16 cellular contexts compared by ENCODE assay signal in the genomic region with DNA sequence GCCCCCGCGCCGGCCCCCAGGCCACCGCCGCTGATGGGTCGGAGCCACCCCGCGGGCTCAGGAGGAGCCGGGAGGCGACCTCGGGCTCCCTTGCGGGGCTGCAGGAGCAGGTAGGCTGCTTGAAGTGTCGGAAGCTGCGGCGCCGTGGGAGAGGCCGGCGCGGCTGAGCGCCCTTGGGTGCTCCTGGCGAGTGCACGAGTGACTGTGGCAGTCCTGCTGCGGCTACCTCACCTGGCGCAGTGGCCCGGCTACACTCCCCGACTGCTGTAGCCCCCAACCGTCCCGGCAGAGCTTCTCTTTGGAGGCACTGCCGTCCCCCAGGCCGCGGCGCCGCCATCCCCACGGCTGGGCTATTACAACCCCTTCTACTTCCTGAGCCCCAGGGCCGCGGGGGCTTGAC. TPM values are rescaled to one million over a fixed set of nuclear protein-coding genes. Genes with fewer than 3 reads are reported as not detected.
DNase-seq lines count a peak whose midpoint lies in the region; ATAC-seq and TF ChIP-seq lines count a peak whose summit lies in the region.
"Had no signal": no experiment of that assay in that cellular context is flagged by ENCODE, and none has a peak within 500 bp of the region (broad histone marks: within the 10 kb centered on the region; RNA-seq: fewer than 3 reads in every experiment).

No MANE protein-coding gene starts in this region.

- peak; percentile 39 for ATAC-seq in stimulated activated naive CD8-positive, alpha-beta T cell treated with anti-CD3 and anti-CD28 coated beads, Interleukin-15, amount 100 ng/mL, for 72 hours
- no peak for ATAC-seq in stimulated activated naive CD8-positive, alpha-beta T cell treated with anti-CD3 and anti-CD28 coated beads, Interleukin-15, Interleukin-2, amounts not matched to agents 100 U/mL and 50 U/mL, for 24 hours
- ATAC-seq in lower lobe of right lung (no peak), HG03521 (IDR thresholded peaks at IDR 0.05; ENCODE audit: unreplicated experiment) (no peak), HG03442 (IDR thresholded peaks at IDR 0.05; ENCODE audit: unreplicated experiment) (no peak)
- peak; percentile 8 for ATAC-seq in stimulated activated memory B cell treated with anti-CD40 and anti-IgM and Interleukin-4, amounts not matched to agents 10 μg/mL and 1 μg/mL and 100 μg/mL, for 72 hours

- H3K4me1 ChIP-seq in lower lobe of right lung = no peaks in the 10 kb centered on the region
- H3K4me1 ChIP-seq: BLaER1 had no signal

- H3K36me3 Mint-ChIP-seq in stimulated activated memory B cell treated with anti-CD40 and anti-IgM and Interleukin-4, amounts not matched to agents 10 μg/mL and 1 μg/mL and 100 μg/mL, for 72 hours = no peaks in the 10 kb centered on the region
- H3K36me3 Mint-ChIP-seq: CD8-positive, alpha-beta memory T cell had no signal

- H3K27ac ChIP-seq in lower lobe of right lung = no peak overlapping the region
- H3K27ac ChIP-seq: BLaER1 had no signal

- no peak overlapping the region for H3K27ac Mint-ChIP-seq in stimulated activated naive CD8-positive, alpha-beta T cell treated with anti-CD3 and anti-CD28 coated beads, Interleukin-15, amount 100 ng/mL, for 72 hours
- no peak overlapping the region for H3K27ac Mint-ChIP-seq in stimulated activated memory B cell treated with anti-CD40 and anti-IgM and Interleukin-4, amounts not matched to agents 10 μg/mL and 1 μg/mL and 100 μg/mL, for 72 hours
- H3K27ac Mint-ChIP-seq: CD8-positive, alpha-beta memory T cell had no signal

- no peak overlapping the region for H3K4me3 ChIP-seq in lower lobe of right lung
- H3K4me3 ChIP-seq: BLaER1 had no signal

- peaks cover 0 to 5% of the 10 kb centered on the region in 2 donors for H3K9me3 Mint-ChIP-seq in stimulated activated naive CD8-positive, alpha-beta T cell treated with anti-CD3 and anti-CD28 coated beads, Interleukin-15, amount 100 ng/mL, for 72 hours
- H3K9me3 Mint-ChIP-seq in stimulated activated memory B cell treated with anti-CD40 and anti-IgM and Interleukin-4, amounts not matched to agents 10 μg/mL and 1 μg/mL and 100 μg/mL, for 72 hours = no peaks in the 10 kb centered on the region

- peaks cover 26% of the 10 kb centered on the region for H3K27me3 Mint-ChIP-seq in stimulated activated naive CD8-positive, alpha-beta T cell treated with anti-CD3 and anti-CD28 coated beads, Interleukin-15, amount 100 ng/mL, for 72 hours
- peaks cover 21% of the 10 kb centered on the region for H3K27me3 Mint-ChIP-seq in stimulated activated memory B cell treated with anti-CD40 and anti-IgM and Interleukin-4, amounts not matched to agents 10 μg/mL and 1 μg/mL and 100 μg/mL, for 72 hours

- no peak for DNase-seq in stimulated activated naive CD8-positive, alpha-beta T cell treated with anti-CD3 and anti-CD28 coated beads, Interleukin-15, amount 100 ng/mL, for 72 hours
- no peak for DNase-seq in stimulated activated naive CD8-positive, alpha-beta T cell treated with anti-CD3 and anti-CD28 coated beads, Interleukin-15, Interleukin-2, amounts not matched to agents 100 U/mL and 50 U/mL, for 24 hours
- DNase-seq in lower lobe of right lung (peak; percentile 39), SKM-1 (lab: John Stamatoyannopoulos, UW; ENCODE audit: unreplicated experiment) (no peak)
- DNase-seq: 8988T; AML-193; Caco-2; CD8-positive, alpha-beta memory T cell; DND-41; GDM1; GOT3; HCEC 1CT had no signal

- H3K36me3 ChIP-seq in lower lobe of right lung = no peaks in the 10 kb centered on the region
- H3K36me3 ChIP-seq: BLaER1 had no signal

- no peaks in the 10 kb centered on the region for H3K4me1 Mint-ChIP-seq in stimulated activated naive CD8-positive, alpha-beta T cell treated with anti-CD3 and anti-CD28 coated beads, Interleukin-15, amount 100 ng/mL, for 72 hours
- no peaks in the 10 kb centered on the region for H3K4me1 Mint-ChIP-seq in stimulated activated memory B cell treated with anti-CD40 and anti-IgM and Interleukin-4, amounts not matched to agents 10 μg/mL and 1 μg/mL and 100 μg/mL, for 72 hours
- H3K4me1 Mint-ChIP-seq: CD8-positive, alpha-beta memory T cell had no signal

- H3K27me3 ChIP-seq in lower lobe of right lung (ENCODE audit: low read depth) = peaks cover 8% of the 10 kb centered on the region
- H3K27me3 ChIP-seq: BLaER1 had no signal

- no peaks in the 10 kb centered on the region for H3K9me3 ChIP-seq in lower lobe of right lung
- H3K9me3 ChIP-seq: Caco-2 had no signal

- H3K4me3 Mint-ChIP-seq in stimulated activated naive CD8-positive, alpha-beta T cell treated with anti-CD3 and anti-CD28 coated beads, Interleukin-15, amount 100 ng/mL, for 72 hours = no peak overlapping the region
- no peak overlapping the region for H3K4me3 Mint-ChIP-seq in stimulated activated memory B cell treated with anti-CD40 and anti-IgM and Interleukin-4, amounts not matched to agents 10 μg/mL and 1 μg/mL and 100 μg/mL, for 72 hours
- H3K4me3 Mint-ChIP-seq: CD8-positive, alpha-beta memory T cell had no signal

- intact Hi-C loops in lower lobe of right lung (cut with DNase I) = no loop called here

- no peak for TF ChIP-seq CTCF in lower lobe of right lung (IDR thresholded peaks at IDR 0.05)

RNA-seq across cellular contexts. Expression of gene LYPD6, which starts 10.0 kb away (rescaled TPM):
- 0.47 TPM for total RNA-seq in lower lobe of right lung
- total RNA-seq: CD8-positive, alpha-beta memory T cell had no signal

Comparison
In these comparisons a context has a peak if more than half of its experiments do, and no peak if none do; other contexts are left out.
1. ATAC-seq: peak in stimulated activated naive CD8-positive, alpha-beta T cell treated with anti-CD3 and anti-CD28 coated beads, Interleukin-15, amount 100 ng/mL, for 72 hours (single experiment) and stimulated activated memory B cell treated with anti-CD40 and anti-IgM and Interleukin-4, amounts not matched to agents 10 μg/mL and 1 μg/mL and 100 μg/mL, for 72 hours (single experiment); none in stimulated activated naive CD8-positive, alpha-beta T cell treated with anti-CD3 and anti-CD28 coated beads, Interleukin-15, Interleukin-2, amounts not matched to agents 100 U/mL and 50 U/mL, for 24 hours (single experiment), lower lobe of right lung (0 of 2), HG03521 (single experiment) and HG03442 (single experiment).